ENCODE assay signal across 9 cellular contexts in the genomic region with DNA sequence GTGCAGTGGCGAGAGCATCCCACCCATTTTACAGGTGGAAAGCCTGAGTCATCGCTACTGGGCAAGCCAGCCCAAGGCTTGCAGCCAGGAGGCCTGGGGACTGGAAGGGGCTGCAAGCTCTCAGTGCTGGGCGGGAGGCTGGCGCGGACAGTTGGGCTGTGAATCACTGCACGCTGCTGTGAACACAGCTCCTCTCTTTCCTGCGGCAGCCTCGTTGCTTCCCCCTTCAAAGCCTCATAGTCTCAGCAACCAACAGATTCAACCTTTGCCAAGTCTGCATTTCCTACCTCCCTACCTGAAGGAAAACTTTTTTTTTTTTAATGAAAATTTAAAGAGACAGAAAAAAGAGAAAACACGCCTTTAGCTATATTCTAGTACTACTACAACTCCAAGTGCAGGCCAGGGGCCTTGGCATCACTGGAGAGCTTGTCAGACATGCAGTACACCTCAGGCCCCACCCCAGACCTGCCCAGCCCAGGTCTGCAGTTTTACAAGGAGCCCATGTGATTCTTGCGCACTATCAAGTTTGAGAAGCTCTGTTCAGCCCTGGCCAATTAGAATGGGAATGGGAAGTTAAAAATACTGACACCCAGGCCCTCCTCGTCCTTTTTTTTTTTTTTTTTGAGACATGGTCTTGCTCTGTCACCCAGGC.
DNase-seq lines count a peak whose midpoint lies in the region; ATAC-seq and TF ChIP-seq lines count a peak whose summit lies in the region.
"Had no signal": no experiment of that assay in that cellular context is flagged by ENCODE, and none has a peak within 500 bp of the region (broad histone marks: within the 10 kb centered on the region; RNA-seq: fewer than 3 reads in every experiment).

No MANE protein-coding gene starts in this region.

- no peak overlapping the region for H3K9ac ChIP-seq in skeletal muscle tissue (ENCODE audit: low read depth in 1 of 3, low read length in 3 of 3)

- peak overlapping the region; percentile 68 for H3K27ac Mint-ChIP-seq in T-helper 17 cell

- no peak for TF ChIP-seq CTCF in fibroblast of villous mesenchyme (IDR thresholded peaks at IDR 0.05; ENCODE audit: insufficient read depth, low read depth, low read length)

- DNase-seq in GM04504 (ENCODE audit: low read depth): peak; percentile 47
- DNase-seq in T-helper 17 cell: no peak
- DNase-seq in fibroblast of villous mesenchyme (ENCODE audit: low read depth): peak; percentile 57
- DNase-seq in T-helper 9 cell: no peak

- peaks cover 26% of the 10 kb centered on the region for H3K4me1 Mint-ChIP-seq in T-helper 17 cell

- H3K4me3 ChIP-seq in fibroblast of villous mesenchyme (ENCODE audit: low read depth, low read length) (no peak overlapping the region), skeletal muscle tissue (ENCODE audit: low read length in 3 of 3) (no peak overlapping the region)

- no peaks in the 10 kb centered on the region for H3K27me3 ChIP-seq in skeletal muscle tissue (ENCODE audit: control insufficient read depth in 3 of 3, insufficient read depth in 3 of 3, low read length in 3 of 3)
- H3K27me3 ChIP-seq: upper lobe of left lung had no signal

- no peak for ATAC-seq in T-helper 17 cell
- ATAC-seq in GM18520 (IDR thresholded peaks at IDR 0.05; ENCODE audit: unreplicated experiment): no peak
- ATAC-seq in GM19328 (IDR thresholded peaks at IDR 0.05; ENCODE audit: unreplicated experiment): no peak
- no peak for ATAC-seq in GM21515 (IDR thresholded peaks at IDR 0.05; ENCODE audit: unreplicated experiment)

- no peaks in the 10 kb centered on the region for H3K27me3 Mint-ChIP-seq in T-helper 17 cell

- H3K4me1 ChIP-seq in skeletal muscle tissue (ENCODE audit: control insufficient read depth in 3 of 3, insufficient read depth in 3 of 3, low read length in 3 of 3): peaks cover 12 to 27% (median 12%) of the 10 kb centered on the region in 3 donors

- H3K9me3 ChIP-seq in T-helper 17 cell (ENCODE audit: control insufficient read depth, low read length, poor library complexity, severe bottlenecking) (no peaks in the 10 kb centered on the region), skeletal muscle tissue (ENCODE audit: control insufficient read depth in 3 of 3, low read length in 3 of 3) (no peaks in the 10 kb centered on the region)
- H3K9me3 ChIP-seq: upper lobe of left lung had no signal

- peak overlapping the region; percentile 42 for H3K27ac ChIP-seq in skeletal muscle tissue (ENCODE audit: low read depth, low read length)

- peaks cover 14% of the 10 kb centered on the region for H3K36me3 Mint-ChIP-seq in T-helper 17 cell (ENCODE audit: low read depth)

- peaks cover 2 to 12% (median 4%) of the 10 kb centered on the region in 3 donors for H3K36me3 ChIP-seq in skeletal muscle tissue (ENCODE audit: control insufficient read depth in 3 of 3, insufficient read depth in 3 of 3, low read length in 3 of 3)

- no peak overlapping the region for H3K4me3 Mint-ChIP-seq in T-helper 17 cell

Comparison
In these comparisons a context has a peak if more than half of its experiments do, and no peak if none do; other contexts are left out.
1. DNase-seq: peak in GM04504 (single experiment) and fibroblast of villous mesenchyme (single experiment); none in T-helper 17 cell (0 of 3) and T-helper 9 cell (single experiment).